10 cellular contexts compared by ENCODE assay signal in genomic region chr20:37194616-37195015, GRCh38. TPM values are rescaled to one million over a fixed set of nuclear protein-coding genes. Genes with fewer than 3 reads are reported as not detected.
DNase-seq lines count a peak whose midpoint lies in the region; ATAC-seq and TF ChIP-seq lines count a peak whose summit lies in the region.
"Had no signal": no experiment of that assay in that cellular context is flagged by ENCODE, and none has a peak within 500 bp of the region (broad histone marks: within the 10 kb centered on the region; RNA-seq: fewer than 3 reads in every experiment).

No MANE protein-coding gene starts in this region.

- H3K4me3 ChIP-seq in BE2C (ENCODE audit: low read depth, low read length), result no peak overlapping the region
- no peak overlapping the region for H3K4me3 ChIP-seq in GM23338

- DNase-seq in BE2C (peak; percentile 26), GM23338 (ENCODE audit: low spot score) (no peak), islet precursor cell (peak; percentile 67), COR-L47 (lab: John Stamatoyannopoulos, UW) (no peak)
- DNase-seq in activated T-cell treated with anti-CD3 and anti-CD28 coated beads, Interleukin-2, amount 50 U/mL, for 72 hours, result no peak
- no peak for DNase-seq in effector CD8-positive, alpha-beta T cell (lab: John Stamatoyannopoulos, UW)
- DNase-seq: NCI-H1436 had no signal

- peak overlapping the region; percentile 3 for H3K27ac ChIP-seq in GM23338 (ENCODE audit: low read depth)
- H3K27ac ChIP-seq: C4-2B had no signal

- H3K27me3 Mint-ChIP-seq in GM23338 (ENCODE audit: insufficient read depth, low read depth, poor library complexity), result peaks cover 10% of the 10 kb centered on the region
- H3K27me3 Mint-ChIP-seq in activated T-cell treated with anti-CD3 and anti-CD28 coated beads, Interleukin-2, amount 50 U/mL, for 72 hours (ENCODE audit: low read depth), result no peaks in the 10 kb centered on the region

- H3K79me2 ChIP-seq in GM23338 (replicated peaks; ENCODE audit: insufficient read depth), result peaks cover 94% of the 10 kb centered on the region

- peaks cover 19% of the 10 kb centered on the region for H3F3A ChIP-seq in GM23338 (replicated peaks; ENCODE audit: low read depth)

- H3K27me3 ChIP-seq in BE2C (no peaks in the 10 kb centered on the region), GM23338 (ENCODE audit: insufficient read depth) (no peaks in the 10 kb centered on the region)

- H3K36me3 ChIP-seq in BE2C, result peaks cover 64% of the 10 kb centered on the region
- H3K36me3 ChIP-seq in GM23338 (ENCODE audit: insufficient read depth), result peaks cover 15% of the 10 kb centered on the region

- peaks cover 55% of the 10 kb centered on the region for H3K36me3 Mint-ChIP-seq in GM23338 (ENCODE audit: low read depth)
- H3K36me3 Mint-ChIP-seq in activated T-cell treated with anti-CD3 and anti-CD28 coated beads, Interleukin-2, amount 50 U/mL, for 72 hours (ENCODE audit: insufficient read depth in 2 of 2), result peaks cover 9 to 26% of the 10 kb centered on the region in 2 donors

- ATAC-seq in GM23338, result no peak
- peak; percentile 36 to 42 for ATAC-seq in activated T-cell treated with anti-CD3 and anti-CD28 coated beads, Interleukin-2, amount 50 U/mL, for 72 hours (replicated peaks in 1 of 2)
- ATAC-seq in GM18498 (IDR thresholded peaks at IDR 0.05; ENCODE audit: unreplicated experiment), result no peak
- no peak for ATAC-seq in GM21367 (IDR thresholded peaks at IDR 0.05; ENCODE audit: unreplicated experiment)

- H3K9me3 Mint-ChIP-seq in GM23338, result no peaks in the 10 kb centered on the region
- no peaks in the 10 kb centered on the region for H3K9me3 Mint-ChIP-seq in activated T-cell treated with anti-CD3 and anti-CD28 coated beads, Interleukin-2, amount 50 U/mL, for 72 hours

- H3K4me1 ChIP-seq in BE2C (no peaks in the 10 kb centered on the region; the same call in none of the 2 replicates), GM23338 (ENCODE audit: insufficient read depth) (peaks cover 19% of the 10 kb centered on the region; the same call in 1 of the 2 replicates)

- H3K9me2 ChIP-seq in GM23338 (ENCODE audit: insufficient read depth), result no peaks in the 10 kb centered on the region

- TF ChIP-seq CTCF in BE2C (IDR thresholded peaks at IDR 0.05; ENCODE audit: low read depth, low read length), result no peak
- TF ChIP-seq CTCF in GM23338 (conservative IDR thresholded peaks at IDR 0.05; ENCODE audit: low read depth in 2 of 2), result no peak

- peaks cover 34% of the 10 kb centered on the region for H3K4me1 Mint-ChIP-seq in GM23338
- peaks cover 67% of the 10 kb centered on the region for H3K4me1 Mint-ChIP-seq in activated T-cell treated with anti-CD3 and anti-CD28 coated beads, Interleukin-2, amount 50 U/mL, for 72 hours (ENCODE audit: low read depth)

- no peak overlapping the region for H2AFZ ChIP-seq in GM23338

- no peak overlapping the region for H3K4me3 Mint-ChIP-seq in GM23338
- H3K4me3 Mint-ChIP-seq in activated T-cell treated with anti-CD3 and anti-CD28 coated beads, Interleukin-2, amount 50 U/mL, for 72 hours, result peak overlapping the region; percentile 26 to 43

- peak overlapping the region; percentile 16; the same call in 1 of the 2 replicates for H3K27ac Mint-ChIP-seq in GM23338
- H3K27ac Mint-ChIP-seq in activated T-cell treated with anti-CD3 and anti-CD28 coated beads, Interleukin-2, amount 50 U/mL, for 72 hours, result peak overlapping the region; percentile 63

- peaks cover 72% of the 10 kb centered on the region for H4K20me1 ChIP-seq in GM23338 (replicated peaks; ENCODE audit: insufficient read depth)

- H3K9me3 ChIP-seq in BE2C, result no peaks in the 10 kb centered on the region

- H3K4me2 ChIP-seq in GM23338, result no peak overlapping the region

TF ChIP-seq in GM23338, 12 proteins besides CTCF, POLR2A, EP300 and RAD21:
- no peak for TF ChIP-seq EZH2 (IDR thresholded peaks at IDR 0.05; ENCODE audit: low read depth, unreplicated experiment)
- no peak for TF ChIP-seq NANOG (IDR thresholded peaks at IDR 0.05; ENCODE audit: borderline replicate concordance)
- no peak for TF ChIP-seq ETS1 (IDR thresholded peaks at IDR 0.05)
- TF ChIP-seq, protein P1, sequence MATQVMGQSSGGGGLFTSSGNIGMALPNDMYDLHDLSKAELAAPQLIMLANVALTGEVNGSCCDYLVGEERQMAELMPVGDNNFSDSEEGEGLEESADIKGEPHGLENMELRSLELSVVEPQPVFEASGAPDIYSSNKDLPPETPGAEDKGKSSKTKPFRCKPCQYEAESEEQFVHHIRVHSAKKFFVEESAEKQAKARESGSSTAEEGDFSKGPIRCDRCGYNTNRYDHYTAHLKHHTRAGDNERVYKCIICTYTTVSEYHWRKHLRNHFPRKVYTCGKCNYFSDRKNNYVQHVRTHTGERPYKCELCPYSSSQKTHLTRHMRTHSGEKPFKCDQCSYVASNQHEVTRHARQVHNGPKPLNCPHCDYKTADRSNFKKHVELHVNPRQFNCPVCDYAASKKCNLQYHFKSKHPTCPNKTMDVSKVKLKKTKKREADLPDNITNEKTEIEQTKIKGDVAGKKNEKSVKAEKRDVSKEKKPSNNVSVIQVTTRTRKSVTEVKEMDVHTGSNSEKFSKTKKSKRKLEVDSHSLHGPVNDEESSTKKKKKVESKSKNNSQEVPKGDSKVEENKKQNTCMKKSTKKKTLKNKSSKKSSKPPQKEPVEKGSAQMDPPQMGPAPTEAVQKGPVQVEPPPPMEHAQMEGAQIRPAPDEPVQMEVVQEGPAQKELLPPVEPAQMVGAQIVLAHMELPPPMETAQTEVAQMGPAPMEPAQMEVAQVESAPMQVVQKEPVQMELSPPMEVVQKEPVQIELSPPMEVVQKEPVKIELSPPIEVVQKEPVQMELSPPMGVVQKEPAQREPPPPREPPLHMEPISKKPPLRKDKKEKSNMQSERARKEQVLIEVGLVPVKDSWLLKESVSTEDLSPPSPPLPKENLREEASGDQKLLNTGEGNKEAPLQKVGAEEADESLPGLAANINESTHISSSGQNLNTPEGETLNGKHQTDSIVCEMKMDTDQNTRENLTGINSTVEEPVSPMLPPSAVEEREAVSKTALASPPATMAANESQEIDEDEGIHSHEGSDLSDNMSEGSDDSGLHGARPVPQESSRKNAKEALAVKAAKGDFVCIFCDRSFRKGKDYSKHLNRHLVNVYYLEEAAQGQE (IDR thresholded peaks at IDR 0.05; ENCODE audit: unreplicated experiment), result no peak
TF ChIP-seq in GM23338: peak in this region for 0.

RNA-seq across cellular contexts. Expression of gene MROH8, which starts 15.3 kb away (rescaled TPM):
- polyA plus RNA-seq in BE2C (2012; ENCODE audit: insufficient read depth, insufficient read length, low read depth), result not detected
- total RNA-seq in GM23338 (2014; rRNA removed; shearing (Covaris generic)), result 0.63 TPM in 1 of 2 replicates, not detected in the other
- 0.50 and 0.68 TPM in 2 replicates for polyA plus RNA-seq in GM23338 (2016; fragmentation: Nextera tagmentation; extraction: Ambion mirVana)
- 1 to 10 TPM; 5.0 to 5.2 TPM for total RNA-seq in activated T-cell treated with anti-CD3 and anti-CD28 coated beads, Interleukin-2, amount 50 U/mL, for 72 hours

RNA-seq across cellular contexts. Expression of gene RPN2, which starts 15.5 kb away (rescaled TPM):
- 296 TPM for polyA plus RNA-seq in BE2C (2012; ENCODE audit: insufficient read depth, insufficient read length, low read depth)
- total RNA-seq in GM23338 (2014; rRNA removed; shearing (Covaris generic)), result 267 and 302 TPM in 2 replicates
- polyA plus RNA-seq in GM23338 (2016; fragmentation: Nextera tagmentation; extraction: Ambion mirVana), result 244 TPM in 2 replicates
- 100 to 1,000 TPM; 128 to 145 TPM for total RNA-seq in activated T-cell treated with anti-CD3 and anti-CD28 coated beads, Interleukin-2, amount 50 U/mL, for 72 hours

Comparison
In these comparisons a context has a peak if more than half of its experiments do, and no peak if none do; other contexts are left out.
1. DNase-seq: peak in BE2C (single experiment) and islet precursor cell (single experiment); none in GM23338 (single experiment), activated T-cell treated with anti-CD3 and anti-CD28 coated beads, Interleukin-2, amount 50 U/mL, for 72 hours (0 of 2), effector CD8-positive, alpha-beta T cell (single experiment) and COR-L47 (single experiment).
2. ATAC-seq: peak in activated T-cell treated with anti-CD3 and anti-CD28 coated beads, Interleukin-2, amount 50 U/mL, for 72 hours (2 of 2); none in GM23338 (single experiment), GM18498 (single experiment) and GM21367 (single experiment).